Comparison of ENCODE assay signal across 32 cellular contexts in genomic region chr9:11402621-11403020, GRCh38.
"Had no signal": no experiment of that assay in that cellular context is flagged by ENCODE, and none has a peak within 500 bp of the region (broad histone marks: within the 10 kb centered on the region; RNA-seq: fewer than 3 reads in every experiment).

No MANE protein-coding gene starts in this region.

- H3K36me3 ChIP-seq: brain microvascular endothelial cell, breast epithelium had no signal

- ATAC-seq: activated CD8-positive, alpha-beta T cell treated with anti-CD3 and anti-CD28 coated beads for 36 hours; activated naive CD4-positive, alpha-beta T cell treated with anti-CD3 and anti-CD28 coated beads, Interleukin-2, amount 50 U/mL, for 72 hours; activated T-cell treated with anti-CD3 and anti-CD28 coated beads, Interleukin-2, amount 50 U/mL, for 4 hours; activated T-cell treated with anti-CD3 and anti-CD28 coated beads, Interleukin-2, amount 50 U/mL, for 72 hours; activated T-helper 17 cell treated with anti-CD3 and anti-CD28 coated beads, Interleukin-2, amount 50 U/mL, for 72 hours; body of pancreas had no signal

- DNase-seq: activated B cell treated with CpG ODN at 0.5 μM for 24 hours; activated CD4-positive, alpha-beta memory T cell treated with anti-CD3 and anti-CD28 coated beads for 36 hours; activated CD4-positive, alpha-beta T cell treated with anti-CD3 and anti-CD28 coated beads for 4 hours; activated CD4-positive, alpha-beta T cell treated with anti-CD3 and anti-CD28 coated beads, Interleukin-2, amount 10 ng/mL, durations not matched to agents 24 days and 14 days; activated CD4-positive, alpha-beta T cell treated with anti-CD3 and anti-CD28 coated beads, Interleukin-2, amount 50 U/mL, for 1 hour; activated CD4-positive, alpha-beta T cell treated with anti-CD3 and anti-CD28 coated beads, Interleukin-2, amount 50 U/mL, for 4 hours; activated CD4-positive, CD25-positive, alpha-beta regulatory T cell treated with anti-CD3 and anti-CD28 coated beads, Interleukin-2, amount 50 U/mL, for 72 hours; activated CD8-positive, alpha-beta memory T cell treated with anti-CD3 and anti-CD28 coated beads, Interleukin-2, amount 50 U/mL, for 4 hours; activated CD8-positive, alpha-beta T cell treated with anti-CD3 and anti-CD28 coated beads for 36 hours; activated effector memory CD4-positive, alpha-beta T cell treated with anti-CD3 and anti-CD28 coated beads, Interleukin-2, amount 50 U/mL, for 16 hours; activated gamma-delta T cell treated with Interleukin-2 at 50 U/mL for 16 hours; activated naive CD4-positive, alpha-beta T cell; activated naive CD4-positive, alpha-beta T cell treated with anti-CD3 and anti-CD28 coated beads for 36 hours; activated naive CD4-positive, alpha-beta T cell treated with anti-CD3 and anti-CD28 coated beads, Interleukin-2, amount 50 U/mL, for 16 hours; activated naive CD8-positive, alpha-beta T cell treated with anti-CD3 and anti-CD28 coated beads for 36 hours; activated T-cell treated with anti-CD3 and anti-CD28 coated beads for 4 hours; activated T-cell treated with anti-CD3 and anti-CD28 coated beads, Interleukin-2, amount 50 U/mL, for 1 hour; activated T-cell treated with anti-CD3 and anti-CD28 coated beads, Interleukin-2, amount 50 U/mL, for 4 hours; activated T-cell treated with anti-CD3 and anti-CD28 coated beads, Interleukin-2, amount 50 U/mL, for 72 hours; amniotic stem cell; aorta; body of pancreas; brain microvascular endothelial cell; central memory CD4-positive, alpha-beta T cell; T-helper 1 cell; T-helper 2 cell; T-helper 9 cell had no signal

- H3K27ac ChIP-seq: body of pancreas, brain microvascular endothelial cell, breast epithelium, VCaP had no signal

- H3K4me3 ChIP-seq: body of pancreas, breast epithelium had no signal

- H3K4me1 ChIP-seq: body of pancreas, breast epithelium had no signal

- FAIRE-seq: astrocyte had no signal

- H3K27me3 ChIP-seq: body of pancreas, brain microvascular endothelial cell, breast epithelium had no signal
